ENCODE assay signal across 15 cellular contexts in genomic region chr7:38393874-38394273, GRCh38.
DNase-seq lines count a peak whose midpoint lies in the region; ATAC-seq and TF ChIP-seq lines count a peak whose summit lies in the region.
"Had no signal": no experiment of that assay in that cellular context is flagged by ENCODE, and none has a peak within 500 bp of the region (broad histone marks: within the 10 kb centered on the region; RNA-seq: fewer than 3 reads in every experiment).

No MANE protein-coding gene starts in this region.

- TF ChIP-seq CTCF in CD14-positive monocyte (IDR thresholded peaks at IDR 0.05), result no peak

- ATAC-seq in GM19324 (IDR thresholded peaks at IDR 0.05; ENCODE audit: low FRiP score, unreplicated experiment), result peak; percentile 76
- ATAC-seq in HG02571 (IDR thresholded peaks at IDR 0.05; ENCODE audit: unreplicated experiment), result peak; percentile 72
- peak; percentile 72 for ATAC-seq in HG03432 (IDR thresholded peaks at IDR 0.05; ENCODE audit: unreplicated experiment)
- ATAC-seq: mucosa of descending colon had no signal

- peak overlapping the region in 1 of 2 donors; percentile 37 for H3K4me3 Mint-ChIP-seq in CD14-positive monocyte

- peaks cover 3 to 10% (median 5%) of the 10 kb centered on the region in 7 donors for H3K9me3 Mint-ChIP-seq in CD14-positive monocyte

- peaks cover 2 to 5% of the 10 kb centered on the region in 2 donors for H3K36me3 Mint-ChIP-seq in CD14-positive monocyte

- no peak for DNase-seq in CD14-positive monocyte (ENCODE audit: low spot score)
- no peak for DNase-seq in hippocampal formation (lab: John Stamatoyannopoulos, UW)
- DNase-seq in cerebellar nuclear complex (lab: John Stamatoyannopoulos, UW), result no peak
- no peak for DNase-seq in stimulated activated CD4-positive, alpha-beta T cell treated with anti-CD3 and anti-CD28 coated beads, Interleukin-15, amount 100 ng/mL, for 24 hours
- no peak for DNase-seq in activated T-cell treated with anti-CD3 and anti-CD28 coated beads for 4 hours
- DNase-seq: activated CD4-positive, alpha-beta T cell treated with anti-CD3 and anti-CD28 coated beads for 48 hours; activated T-cell treated with anti-CD3 and anti-CD28 coated beads, Interleukin-2, amount 50 U/mL, for 48 hours; adrenal gland; erythroblast; mucosa of descending colon; NCI-H187 treated with DMSO at 0.1 percent for 48 hours; NCI-H526 treated with DMSO at 0.1 percent for 48 hours had no signal

- H3K27ac Mint-ChIP-seq in CD14-positive monocyte, result peak overlapping the region; percentile 67 to 97 (median 93)

- peaks cover 0 to 3% (median 0%) of the 10 kb centered on the region in 3 donors for H3K27me3 Mint-ChIP-seq in CD14-positive monocyte (ENCODE audit: low read depth in 3 of 3)

- intact Hi-C loops in CD14-positive monocyte (cut with micrococcal nuclease), result no loop called here

- H3K4me1 Mint-ChIP-seq in CD14-positive monocyte, result peaks cover 34% of the 10 kb centered on the region
